Comparison of ENCODE assay signal across 8 cellular contexts in the genomic region with DNA sequence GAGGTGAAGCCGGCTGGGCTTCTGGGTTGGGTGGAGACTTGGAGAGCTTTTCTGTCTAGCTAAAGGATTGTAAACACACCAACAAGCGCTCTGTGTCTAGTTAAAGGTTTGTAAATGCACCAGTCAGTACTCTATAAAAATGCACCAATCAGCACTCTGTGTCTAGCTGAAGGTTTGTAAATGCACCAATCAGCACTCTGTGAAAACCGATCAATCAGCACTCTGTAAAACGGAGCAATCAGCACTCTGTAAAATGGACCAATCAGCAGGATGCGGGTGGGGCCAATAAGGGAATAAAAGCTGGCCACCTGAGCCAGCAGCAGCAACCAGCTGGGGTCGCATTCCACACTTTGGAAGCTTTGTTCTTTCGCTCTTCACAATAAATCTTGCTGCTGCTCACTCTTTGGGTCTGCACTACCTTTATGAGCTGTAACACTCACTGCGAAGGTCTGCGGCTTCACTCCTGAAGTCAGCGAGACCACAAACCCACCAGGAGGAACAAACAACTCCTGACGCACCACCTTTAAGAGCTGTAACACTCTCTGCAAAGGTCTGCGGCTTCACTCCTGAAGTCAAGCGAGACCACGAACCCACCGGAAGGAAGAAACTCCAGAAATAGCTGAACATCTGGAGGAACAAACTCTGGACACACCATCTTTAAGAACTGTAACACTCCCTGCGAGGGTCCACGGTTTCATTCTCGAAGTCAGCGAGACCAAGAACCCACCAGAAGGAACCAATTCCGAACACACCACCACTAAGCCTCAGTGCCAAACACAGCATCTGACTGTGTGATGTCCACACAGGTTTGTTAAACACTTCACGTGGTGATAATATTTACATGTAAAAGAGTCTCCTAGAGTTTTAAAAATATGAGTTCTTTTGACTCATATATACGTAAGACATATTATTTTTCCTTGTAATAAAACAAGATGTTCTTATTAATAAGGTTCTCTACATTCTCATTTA.
DNase-seq lines count a peak whose midpoint lies in the region; ATAC-seq, FAIRE-seq and TF ChIP-seq lines count a peak whose summit lies in the region.
"Not testable (repeated sequence)": the region's sequence is repeated elsewhere in the genome, so short reads cannot be mapped to it uniquely, and the experiment has no call there.

No MANE protein-coding gene starts in this region.

- WGBS in A549 (ENCODE audit: missing lambda C conversion rate), result 50% methylated on average over 21 of the region's 22 CpGs

- H3K9me3 Mint-ChIP-seq in GM23338, result peaks cover 27% of the 10 kb centered on the region
- H3K9me3 Mint-ChIP-seq in activated CD8-positive, alpha-beta T cell treated with anti-CD3 and anti-CD28 coated beads, Interleukin-2, amount 10 ng/mL, durations not matched to agents 7 days and 5 days (ENCODE audit: insufficient read depth), result peaks cover 10% of the 10 kb centered on the region
- H3K9me3 Mint-ChIP-seq in activated naive CD8-positive, alpha-beta T cell treated with anti-CD3 and anti-CD28 coated beads, Interleukin-2, amount 50 U/mL, for 24 hours, result peaks cover 14% of the 10 kb centered on the region

- not testable (repeated sequence) for TF ChIP-seq POLR2A in A549 (IDR thresholded peaks at IDR 0.05; ENCODE audit: low read length)

- H2AFZ ChIP-seq in GM23338 (0 out of 2 replicates have a peak overlapping the region, but pooled peaks have one; percentile 8), osteoblast (ENCODE audit: low read length) (peak overlapping the region; percentile 48)

- not testable (repeated sequence) for H4K20me1 ChIP-seq in GM23338 (replicated peaks; ENCODE audit: insufficient read depth); osteoblast (ENCODE audit: insufficient read depth, low read length)

- H3K4me3 ChIP-seq in A549; GM23338; osteoblast (ENCODE audit: insufficient read depth, low read length): not testable (repeated sequence)

- not testable (repeated sequence) for H3K9me2 ChIP-seq in GM23338 (ENCODE audit: insufficient read depth)

- not testable (repeated sequence) for H3F3A ChIP-seq in GM23338 (replicated peaks; ENCODE audit: low read depth)

- CTCF ChIA-PET in A549 (lab: Yijun Ruan, JAX), result interaction anchor here (0.8 to 1.3 kb wide), 2 partner anchors 14 to 66 kb away, joined by 3 to 5 read pairs; no protein-coding TSS in a partner anchor
- CTCF ChIA-PET in activated CD8-positive, alpha-beta T cell treated with anti-CD3 and anti-CD28 coated beads, Interleukin-2, amount 10 ng/mL, durations not matched to agents 7 days and 5 days (lab: Charles Lee), result interaction anchor here (1.3 kb wide), 1 partner anchor 66 kb away, joined by 3 read pairs; no protein-coding TSS in a partner anchor

- not testable (repeated sequence) for TF ChIP-seq RAD21 in A549 (conservative IDR thresholded peaks at IDR 0.05 in 1 of 2, IDR thresholded peaks at IDR 0.05 in 1 of 2)

- H3K27me3 ChIP-seq in GM23338 (ENCODE audit: insufficient read depth); osteoblast (ENCODE audit: insufficient read depth, low read length): not testable (repeated sequence)

- H3K36me3 Mint-ChIP-seq in GM23338 (ENCODE audit: low read depth), result peaks cover 38% of the 10 kb centered on the region
- H3K36me3 Mint-ChIP-seq in activated CD8-positive, alpha-beta T cell treated with anti-CD3 and anti-CD28 coated beads, Interleukin-2, amount 10 ng/mL, durations not matched to agents 7 days and 5 days (ENCODE audit: low read depth); activated naive CD8-positive, alpha-beta T cell treated with anti-CD3 and anti-CD28 coated beads, Interleukin-2, amount 50 U/mL, for 24 hours (ENCODE audit: low read depth): not testable (repeated sequence)

- POLR2A ChIA-PET in A549 (lab: Yijun Ruan, JAX); activated CD8-positive, alpha-beta T cell treated with anti-CD3 and anti-CD28 coated beads, Interleukin-2, amount 10 ng/mL, durations not matched to agents 7 days and 5 days (lab: Charles Lee): not testable (repeated sequence)

- not testable (repeated sequence) for H3K4me2 ChIP-seq in A549; GM23338; osteoblast (ENCODE audit: insufficient read depth, low read length)

- H3K4me1 ChIP-seq in A549; GM23338 (ENCODE audit: insufficient read depth); osteoblast (ENCODE audit: insufficient read depth, low read length): not testable (repeated sequence)

- peaks cover 15% of the 10 kb centered on the region for H3K4me1 Mint-ChIP-seq in GM23338
- H3K4me1 Mint-ChIP-seq in activated CD8-positive, alpha-beta T cell treated with anti-CD3 and anti-CD28 coated beads, Interleukin-2, amount 10 ng/mL, durations not matched to agents 7 days and 5 days (ENCODE audit: low read depth), result peaks cover 16% of the 10 kb centered on the region
- H3K4me1 Mint-ChIP-seq in activated naive CD8-positive, alpha-beta T cell treated with anti-CD3 and anti-CD28 coated beads, Interleukin-2, amount 50 U/mL, for 24 hours, result peaks cover 15% of the 10 kb centered on the region

- not testable (repeated sequence) for H3K4me3 Mint-ChIP-seq in GM23338
- H3K4me3 Mint-ChIP-seq in activated CD8-positive, alpha-beta T cell treated with anti-CD3 and anti-CD28 coated beads, Interleukin-2, amount 10 ng/mL, durations not matched to agents 7 days and 5 days, result peak overlapping the region; percentile 47
- H3K4me3 Mint-ChIP-seq in activated naive CD8-positive, alpha-beta T cell treated with anti-CD3 and anti-CD28 coated beads, Interleukin-2, amount 50 U/mL, for 24 hours, result peak overlapping the region; percentile 32

- H3K27ac ChIP-seq in A549; GM23338 (ENCODE audit: low read depth); osteoblast (ENCODE audit: low read depth, low read length): not testable (repeated sequence)

- TF ChIP-seq CTCF in A549 (IDR thresholded peaks at IDR 0.05); GM23338 (conservative IDR thresholded peaks at IDR 0.05; ENCODE audit: low read depth in 2 of 2); osteoblast (IDR thresholded peaks at IDR 0.05; ENCODE audit: extremely low read depth, low read depth, low read length): not testable (repeated sequence)

- not testable (repeated sequence) for ATAC-seq in A549, GM23338
- ATAC-seq in GM18870 (IDR thresholded peaks at IDR 0.05; ENCODE audit: unreplicated experiment) (peak; percentile 76), HG03432 (IDR thresholded peaks at IDR 0.05; ENCODE audit: unreplicated experiment) (peak; percentile 58)
- ATAC-seq in activated CD8-positive, alpha-beta T cell treated with anti-CD3 and anti-CD28 coated beads, Interleukin-2, amount 10 ng/mL, durations not matched to agents 7 days and 5 days, result peak; percentile 53
- peak; percentile 28 for ATAC-seq in activated naive CD8-positive, alpha-beta T cell treated with anti-CD3 and anti-CD28 coated beads, Interleukin-2, amount 50 U/mL, for 24 hours

- H3K79me2 ChIP-seq in GM23338 (replicated peaks; ENCODE audit: insufficient read depth); osteoblast (ENCODE audit: insufficient read depth, low read length): not testable (repeated sequence)

- H3K9me3 ChIP-seq in A549; osteoblast (ENCODE audit: low read depth, low read length): not testable (repeated sequence)

- not testable (repeated sequence) for H3K36me3 ChIP-seq in GM23338 (ENCODE audit: insufficient read depth); osteoblast (ENCODE audit: insufficient read depth, low read length)

- TF ChIP-seq EP300 in A549 (IDR thresholded peaks at IDR 0.05), result not testable (repeated sequence)

- not testable (repeated sequence) for H3K27ac Mint-ChIP-seq in GM23338; activated CD8-positive, alpha-beta T cell treated with anti-CD3 and anti-CD28 coated beads, Interleukin-2, amount 10 ng/mL, durations not matched to agents 7 days and 5 days; activated naive CD8-positive, alpha-beta T cell treated with anti-CD3 and anti-CD28 coated beads, Interleukin-2, amount 50 U/mL, for 24 hours

- H3K27me3 Mint-ChIP-seq in GM23338 (ENCODE audit: insufficient read depth, low read depth, poor library complexity); activated CD8-positive, alpha-beta T cell treated with anti-CD3 and anti-CD28 coated beads, Interleukin-2, amount 10 ng/mL, durations not matched to agents 7 days and 5 days (ENCODE audit: low read depth); activated naive CD8-positive, alpha-beta T cell treated with anti-CD3 and anti-CD28 coated beads, Interleukin-2, amount 50 U/mL, for 24 hours: not testable (repeated sequence)

- FAIRE-seq in A549 (lab: Jason Lieb, UNC), result not testable (repeated sequence)

- DNase-seq in A549 (ENCODE audit: low read depth in 1 of 2, low spot score in 1 of 2); osteoblast (ENCODE audit: insufficient read length, low spot score, missing footprints): not testable (repeated sequence)
- peak; percentile 6 for DNase-seq in GM23338 (ENCODE audit: low spot score)
- peak; percentile 31 for DNase-seq in RPMI8226
- DNase-seq in activated CD8-positive, alpha-beta T cell treated with anti-CD3 and anti-CD28 coated beads, Interleukin-2, amount 10 ng/mL, durations not matched to agents 7 days and 5 days, result peak; percentile 47
- peak; percentile 17 for DNase-seq in activated naive CD8-positive, alpha-beta T cell treated with anti-CD3 and anti-CD28 coated beads, Interleukin-2, amount 50 U/mL, for 24 hours

TF ChIP-seq in A549, 52 proteins besides CTCF, POLR2A, EP300 and RAD21:
- TF ChIP-seq MAFK (IDR thresholded peaks at IDR 0.05; ENCODE audit: partially characterized antibody), result peak; percentile 38
